In genomic region chr11:72763823-72764222, GRCh38 we compare ENCODE assay signal across 18 cellular contexts. TPM values are rescaled to one million over a fixed set of nuclear protein-coding genes. Genes with fewer than 3 reads are reported as not detected.
DNase-seq lines count a peak whose midpoint lies in the region; ATAC-seq, FAIRE-seq and TF ChIP-seq lines count a peak whose summit lies in the region.
"Had no signal": no experiment of that assay in that cellular context is flagged by ENCODE, and none has a peak within 500 bp of the region (broad histone marks: within the 10 kb centered on the region; RNA-seq: fewer than 3 reads in every experiment).

No MANE protein-coding gene starts in this region.

- peaks cover 20% of the 10 kb centered on the region for H3K4me1 Mint-ChIP-seq in activated T-cell treated with anti-CD3 and anti-CD28 coated beads, Interleukin-2, amount 50 U/mL, for 4 hours (ENCODE audit: low read depth)

- POLR2A ChIA-PET in H1 (lab: Charles Lee; ENCODE audit: partially characterized antibody), result interaction anchor here (1.5 to 2.6 kb wide), 2 partner anchors 12 to 23 kb away, joined by 5 to 10 read pairs; no protein-coding TSS in a partner anchor

- intact Hi-C loops in spleen (cut with DNase I; ENCODE audit: low total_unique reads), result no loop called here

- H3K4me1 ChIP-seq in BLaER1, result peaks cover 46% of the 10 kb centered on the region
- H3K4me1 ChIP-seq in OCI-LY3 (ENCODE audit: low read length), result peaks cover 21% of the 10 kb centered on the region
- H3K4me1 ChIP-seq in H1 (replicated peaks in 1 of 4; ENCODE audit: control insufficient read depth in 3 of 4, insufficient read depth in 4 of 4, low read length in 3 of 4), result peaks cover 0 to 25% (median 16%) of the 10 kb centered on the region in 4 experiments; a peak in 6 of 7 replicates
- H3K4me1 ChIP-seq in smooth muscle cell (ENCODE audit: low read depth), result no peaks in the 10 kb centered on the region
- H3K4me1 ChIP-seq in spleen, result peaks cover 10 to 36% (median 19%) of the 10 kb centered on the region in 6 donors

- H3K79me1 ChIP-seq in H1 (ENCODE audit: low read depth, low read length), result peaks cover 3% of the 10 kb centered on the region

- no peak overlapping the region for H2BK5ac ChIP-seq in H1 (ENCODE audit: low read depth, low read length)

- 92% methylated on average over 4 of the region's 4 CpGs; no CpG with 5 or more reads in 1 of the 2 experiments for WGBS in H1 (ENCODE audit: extremely low coverage in 1 of 2, insufficient coverage in 1 of 2, insufficient read length in 1 of 2, insufficient replicate concordance in 2 of 2, low coverage in 1 of 2, low lambda C conversion rate in 2 of 2, missing lambda C conversion rate in 1 of 2), 2 experiments
- WGBS in smooth muscle cell (ENCODE audit: low lambda C conversion rate), result 94% methylated on average over 4 of the region's 4 CpGs
- 88 to 94% (median 92%) methylated on average over 4 of the region's 4 CpGs for WGBS in spleen, 5 donors

- no peak overlapping the region for H2AK5ac ChIP-seq in H1 (ENCODE audit: low read depth, low read length)

- no peak overlapping the region for H3K18ac ChIP-seq in H1 (ENCODE audit: extremely low read depth, low read length)

- no peaks in the 10 kb centered on the region for H3K9me3 Mint-ChIP-seq in activated T-cell treated with anti-CD3 and anti-CD28 coated beads, Interleukin-2, amount 50 U/mL, for 4 hours
- H3K9me3 Mint-ChIP-seq: CD4-positive, alpha-beta T cell had no signal

- H3K27ac ChIP-seq in BLaER1 (peak overlapping the region; percentile 49), OCI-LY3 (ENCODE audit: low read length) (no peak overlapping the region), H1 (ENCODE audit: low read depth, low read length) (no peak overlapping the region), smooth muscle cell (ENCODE audit: low read depth) (peak overlapping the region; percentile 0), spleen (no peak overlapping the region)
- H3K27ac ChIP-seq: HL-60 had no signal

- H2AFZ ChIP-seq in OCI-LY3 (ENCODE audit: low read depth, low read length) (no peak overlapping the region), H1 (ENCODE audit: low read length) (no peak overlapping the region), smooth muscle cell (ENCODE audit: low read depth) (no peak overlapping the region)

- TF ChIP-seq RAD21 in H1 (IDR thresholded peaks at IDR 0.05 in 1 of 2, conservative IDR thresholded peaks at IDR 0.05 in 1 of 2; ENCODE audit: low read depth in 2 of 2, low read length in 2 of 2), result no peak

- H3K27me3 Mint-ChIP-seq in activated T-cell treated with anti-CD3 and anti-CD28 coated beads, Interleukin-2, amount 50 U/mL, for 4 hours (ENCODE audit: low read depth), result no peaks in the 10 kb centered on the region
- H3K27me3 Mint-ChIP-seq: B cell; CD4-positive, alpha-beta T cell had no signal

- H2BK12ac ChIP-seq in H1 (ENCODE audit: low read depth, low read length), result no peak overlapping the region

- no peak overlapping the region for H3K23ac ChIP-seq in H1 (ENCODE audit: insufficient read length)

- H3K27me3 ChIP-seq in BLaER1 (no peaks in the 10 kb centered on the region), OCI-LY3 (ENCODE audit: low read depth, low read length) (no peaks in the 10 kb centered on the region), H1 (replicated peaks in 1 of 4; ENCODE audit: control insufficient read depth in 3 of 4, extremely low read depth in 1 of 4, insufficient read depth in 3 of 4, low read length in 3 of 4) (no peaks in the 10 kb centered on the region), smooth muscle cell (ENCODE audit: low read depth) (no peaks in the 10 kb centered on the region), spleen (replicated peaks in 1 of 7) (no peaks in the 10 kb centered on the region)

- no peak for TF ChIP-seq EP300 in H1 (IDR thresholded peaks at IDR 0.05; ENCODE audit: borderline replicate concordance in 1 of 2, low read depth in 2 of 2, low read length in 2 of 2)

- H4K20me1 ChIP-seq in BLaER1 (no peaks in the 10 kb centered on the region; the same call in 1 of the 2 replicates), OCI-LY3 (ENCODE audit: insufficient read depth, low read length) (no peaks in the 10 kb centered on the region), H1 (replicated peaks in 1 of 2; ENCODE audit: control insufficient read depth in 1 of 2, insufficient read depth in 2 of 2, low read length in 2 of 2) (no peaks in the 10 kb centered on the region), smooth muscle cell (ENCODE audit: low read depth) (peaks cover 25% of the 10 kb centered on the region)

- CTCF ChIA-PET in H1 (lab: Charles Lee; ENCODE audit: partially characterized antibody), result interaction anchor here (1.1 to 3.1 kb wide), 5 partner anchors 10 to 422 kb away, joined by 3 to 21 read pairs (median 10); partner anchors contain the start of gene STARD10

- peak overlapping the region; percentile 48; the same call in 1 of the 2 replicates for H2BK20ac ChIP-seq in H1 (ENCODE audit: low read length)

- no peak overlapping the region for H2BK15ac ChIP-seq in H1 (ENCODE audit: low read length)

- H3K79me2 ChIP-seq in OCI-LY3 (ENCODE audit: low read length), result no peaks in the 10 kb centered on the region
- H3K79me2 ChIP-seq in H1 (ENCODE audit: control insufficient read depth in 1 of 2, insufficient read depth in 2 of 2, low read length in 2 of 2), result no peaks in the 10 kb centered on the region
- H3K79me2 ChIP-seq in smooth muscle cell (ENCODE audit: low read depth), result peaks cover 12% of the 10 kb centered on the region

- no peak for FAIRE-seq in H1 (lab: Jason Lieb, UNC)

- no peak for DNase-seq in H1 (ENCODE audit: low read depth in 1 of 2, low spot score in 2 of 2)
- DNase-seq in smooth muscle cell (lab: John Stamatoyannopoulos, UW; ENCODE audit: unreplicated experiment), result no peak
- DNase-seq in spleen, result no peak
- DNase-seq in activated T-cell treated with anti-CD3 and anti-CD28 coated beads, Interleukin-2, amount 50 U/mL, for 48 hours, result no peak
- no peak for DNase-seq in activated T-cell treated with anti-CD3 and anti-CD28 coated beads, Interleukin-2, amount 50 U/mL, for 4 hours
- DNase-seq: 8988T; CD4-positive, alpha-beta T cell; HFFc6; NCI-H2227 treated with DMSO at 0.1 percent for 48 hours; PC-3; RPMI8226; SIG-M5 had no signal

- no peak overlapping the region for H2BK120ac ChIP-seq in H1 (replicated peaks; ENCODE audit: low read depth, low read length)

- ATAC-seq in HG02678 (IDR thresholded peaks at IDR 0.05; ENCODE audit: unreplicated experiment), result no peak
- ATAC-seq in activated T-cell treated with anti-CD3 and anti-CD28 coated beads, Interleukin-2, amount 50 U/mL, for 4 hours, result no peak
- ATAC-seq: PC-3 had no signal

- H3K14ac ChIP-seq in H1 (ENCODE audit: insufficient read length), result no peak overlapping the region

- H3K4me2 ChIP-seq in BLaER1, result peak overlapping the region; percentile 76
- H3K4me2 ChIP-seq in OCI-LY3 (ENCODE audit: low read length), result peak overlapping the region; percentile 64; the same call in 1 of the 2 replicates
- H3K4me2 ChIP-seq in H1 (ENCODE audit: insufficient read depth in 1 of 2, low read depth in 2 of 2, low read length in 2 of 2), result no peak overlapping the region
- H3K4me2 ChIP-seq in smooth muscle cell, result no peak overlapping the region

- H3K4me3 ChIP-seq in BLaER1 (no peak overlapping the region), OCI-LY3 (ENCODE audit: low read length) (no peak overlapping the region), H1 (ENCODE audit: extremely low read depth in 1 of 4, insufficient read depth in 2 of 4, low read depth in 3 of 4, low read length in 4 of 4) (no peak overlapping the region), smooth muscle cell (no peak overlapping the region), spleen (no peak overlapping the region)

- no peak overlapping the region for H3K4me3 Mint-ChIP-seq in activated T-cell treated with anti-CD3 and anti-CD28 coated beads, Interleukin-2, amount 50 U/mL, for 4 hours
- H3K4me3 Mint-ChIP-seq: B cell; CD4-positive, alpha-beta T cell; HFFc6 had no signal

- H3K36me3 ChIP-seq in BLaER1 (no peaks in the 10 kb centered on the region), OCI-LY3 (replicated peaks; ENCODE audit: low read depth, low read length) (no peaks in the 10 kb centered on the region), H1 (ENCODE audit: control insufficient read depth in 2 of 4, insufficient read depth in 4 of 4, low read length in 3 of 4) (no peaks in the 10 kb centered on the region), smooth muscle cell (ENCODE audit: low read depth) (no peaks in the 10 kb centered on the region), spleen (peaks cover 0 to 4% (median 0%) of the 10 kb centered on the region in 6 donors)

- no peak overlapping the region for H4K5ac ChIP-seq in H1 (ENCODE audit: insufficient read length, low read depth, low read length)

- no peak for TF ChIP-seq POLR2A in H1 (IDR thresholded peaks at IDR 0.05; ENCODE audit: control extremely low read depth in 1 of 2, low read depth in 2 of 2, low read length in 2 of 2)
- TF ChIP-seq POLR2A in spleen (IDR thresholded peaks at IDR 0.05), result no peak

- H4K8ac ChIP-seq in H1 (ENCODE audit: extremely low read depth, insufficient read depth, low read length), result no peak overlapping the region

- H3K9ac ChIP-seq in BLaER1, result peak overlapping the region; percentile 7; the same call in 1 of the 2 replicates
- no peak overlapping the region for H3K9ac ChIP-seq in OCI-LY3 (ENCODE audit: low read length)
- H3K9ac ChIP-seq in H1 (replicated peaks in 1 of 4; ENCODE audit: extremely low read depth in 1 of 4, low read depth in 3 of 4, low read length in 3 of 4), result peak overlapping the region in 1 of 4 experiments; percentile 30; a peak in 1 of 7 replicates
- no peak overlapping the region for H3K9ac ChIP-seq in smooth muscle cell (ENCODE audit: low read depth)

- no peaks in the 10 kb centered on the region for H3F3A ChIP-seq in smooth muscle cell (ENCODE audit: low read depth)

- H3K23me2 ChIP-seq in H1 (ENCODE audit: low read depth, low read length), result no peaks in the 10 kb centered on the region

- no peak overlapping the region for H3K4ac ChIP-seq in H1 (replicated peaks; ENCODE audit: insufficient read length, low read depth, low read length)

- peaks cover 1% of the 10 kb centered on the region for H3K36me3 Mint-ChIP-seq in activated T-cell treated with anti-CD3 and anti-CD28 coated beads, Interleukin-2, amount 50 U/mL, for 4 hours (ENCODE audit: insufficient read depth)

- no peak overlapping the region for H4K91ac ChIP-seq in H1 (replicated peaks; ENCODE audit: insufficient read length, low read length)

- H3K56ac ChIP-seq in H1 (replicated peaks; ENCODE audit: insufficient read length, low read depth, low read length), result no peak overlapping the region

- TF ChIP-seq CTCF in OCI-LY3 (IDR thresholded peaks at IDR 0.05; ENCODE audit: low read depth, low read length) (no peak), H1 (IDR thresholded peaks at IDR 0.05; ENCODE audit: control extremely low read depth in 1 of 3, insufficient read depth in 1 of 3, low read depth in 1 of 3, low read length in 3 of 3) (no peak), smooth muscle cell (IDR thresholded peaks at IDR 0.05; ENCODE audit: borderline replicate concordance, insufficient read depth, poor library complexity, severe bottlenecking) (no peak), spleen (IDR thresholded peaks at IDR 0.05 in 8 of 11, conservative IDR thresholded peaks at IDR 0.05 in 3 of 11) (no peak)

- H3K9me3 ChIP-seq in BLaER1, result no peaks in the 10 kb centered on the region
- no peaks in the 10 kb centered on the region for H3K9me3 ChIP-seq in OCI-LY3 (ENCODE audit: insufficient read depth, low read length)
- no peaks in the 10 kb centered on the region for H3K9me3 ChIP-seq in H1 (ENCODE audit: insufficient read depth in 2 of 2, low read depth in 1 of 2, low read length in 1 of 2)
- no peaks in the 10 kb centered on the region for H3K9me3 ChIP-seq in smooth muscle cell (replicated peaks; ENCODE audit: low read depth)
- H3K9me3 ChIP-seq in spleen, result no peaks in the 10 kb centered on the region
- H3K9me3 ChIP-seq: Caco-2 had no signal

RNA-seq across cellular contexts. Expression of gene ARAP1, which starts 11.6 kb away (rescaled TPM):
- 59.5 and 61.6 TPM in 2 replicates for total RNA-seq in H1 (2021; fragmentation: NEBNext Ultra II Directional; extraction: Animal tissue kit (Norgen Biotek cat#: 25700))
- polyA plus RNA-seq in H1 (2011; rRNA removed) (25.7 and 39.9 TPM in 2 replicates), smooth muscle cell (45.6 and 54.2 TPM in 2 replicates), spleen (100 to 1,000 TPM in 2 of 3 donors, 10 to 100 TPM in 1; 76.7 to 176 (median 127) TPM)
- polyA plus RNA-seq in H1 (2011; cell fraction: cytosol; rRNA removed), result 34.5 TPM
- 123 TPM for polyA plus RNA-seq in H1 (2011; cell fraction: nucleus; rRNA removed)
- polyA plus RNA-seq in H1 (2012, experiment 1 of 2), result 39.5 to 54.2 TPM (median 51.4 TPM) in 4 replicates
- 53.3 TPM for polyA plus RNA-seq in H1 (2012, experiment 2 of 2)
- polyA plus RNA-seq in H1 (2013, experiment 1 of 2), result 28.7 TPM
- 25.5 TPM for polyA plus RNA-seq in H1 (2013, experiment 2 of 2)
- 39.5 and 45.8 TPM in 2 replicates for polyA minus RNA-seq in H1 (2011; rRNA and poly(A)+ RNA removed)
- 52.5 TPM for polyA minus RNA-seq in H1 (2011; cell fraction: cytosol; rRNA and poly(A)+ RNA removed)
- 66.4 TPM for polyA minus RNA-seq in H1 (2011; cell fraction: nucleus; rRNA and poly(A)+ RNA removed)
- total RNA-seq in smooth muscle cell (45.2 and 65.3 TPM in 2 replicates), spleen (100 to 1,000 TPM; 248 to 365 (median 278) TPM)
- 10 to 100 TPM; 52.3 to 58.1 (median 52.8) TPM for total RNA-seq in activated T-cell treated with anti-CD3 and anti-CD28 coated beads, Interleukin-2, amount 50 U/mL, for 4 hours

RNA-seq across cellular contexts. Expression of gene STARD10, which starts 30.0 kb away (rescaled TPM):
- total RNA-seq in H1 (2021; fragmentation: NEBNext Ultra II Directional; extraction: Animal tissue kit (Norgen Biotek cat#: 25700)), result 23.7 and 25.3 TPM in 2 replicates
- 35.7 and 57.1 TPM in 2 replicates for polyA plus RNA-seq in H1 (2011; rRNA removed)
- polyA plus RNA-seq in H1 (2011; cell fraction: cytosol; rRNA removed), result 41.5 TPM
- 74.6 TPM for polyA plus RNA-seq in H1 (2011; cell fraction: nucleus; rRNA removed)
- 26.5 to 39.2 TPM (median 33.0 TPM) in 4 replicates for polyA plus RNA-seq in H1 (2012, experiment 1 of 2)
- 26.5 TPM for polyA plus RNA-seq in H1 (2012, experiment 2 of 2)
- polyA plus RNA-seq in H1 (2013, experiment 1 of 2), result 16.4 TPM
- polyA plus RNA-seq in H1 (2013, experiment 2 of 2), result 14.7 TPM
- 31.9 and 36.2 TPM in 2 replicates for polyA minus RNA-seq in H1 (2011; rRNA and poly(A)+ RNA removed)
- 19.2 TPM for polyA minus RNA-seq in H1 (2011; cell fraction: cytosol; rRNA and poly(A)+ RNA removed)
- polyA minus RNA-seq in H1 (2011; cell fraction: nucleus; rRNA and poly(A)+ RNA removed), result 19.1 TPM
- total RNA-seq in smooth muscle cell, result 87.7 and 113 TPM in 2 replicates
- polyA plus RNA-seq in smooth muscle cell, result 130 and 249 TPM in 2 replicates
- total RNA-seq in spleen, result 10 to 100 TPM; 19.7 to 35.1 (median 27.9) TPM
- polyA plus RNA-seq in spleen, result 10 to 100 TPM; 23.7 to 46.7 (median 31.9) TPM
- total RNA-seq in activated T-cell treated with anti-CD3 and anti-CD28 coated beads, Interleukin-2, amount 50 U/mL, for 4 hours, result 10 to 100 TPM in 2 of 3 donors, 1 to 10 TPM in 1; 9.4 to 13.8 (median 13.0) TPM

RNA-seq across cellular contexts. Expression of gene ATG16L2, which starts 50.4 kb away (rescaled TPM):
- 11.0 and 11.7 TPM in 2 replicates for total RNA-seq in H1 (2021; fragmentation: NEBNext Ultra II Directional; extraction: Animal tissue kit (Norgen Biotek cat#: 25700))
- polyA plus RNA-seq in H1 (2011; rRNA removed) (18.5 and 23.4 TPM in 2 replicates), smooth muscle cell (7.4 and 16.1 TPM in 2 replicates), spleen (100 to 1,000 TPM in 2 of 3 donors, 10 to 100 TPM in 1; 96.9 to 343 (median 341) TPM)
- polyA plus RNA-seq in H1 (2011; cell fraction: cytosol; rRNA removed), result 26.6 TPM
- polyA plus RNA-seq in H1 (2011; cell fraction: nucleus; rRNA removed), result 154 TPM
- polyA plus RNA-seq in H1 (2012, experiment 1 of 2), result 11.4 to 21.9 TPM (median 16.3 TPM) in 4 replicates
- polyA plus RNA-seq in H1 (2012, experiment 2 of 2), result 6.5 TPM
- 7.1 TPM for polyA plus RNA-seq in H1 (2013, experiment 1 of 2)
- polyA plus RNA-seq in H1 (2013, experiment 2 of 2), result 6.3 TPM
- 15.4 and 15.5 TPM in 2 replicates for polyA minus RNA-seq in H1 (2011; rRNA and poly(A)+ RNA removed)
- polyA minus RNA-seq in H1 (2011; cell fraction: cytosol; rRNA and poly(A)+ RNA removed), result 7.7 TPM
- 34.3 TPM for polyA minus RNA-seq in H1 (2011; cell fraction: nucleus; rRNA and poly(A)+ RNA removed)
- total RNA-seq in smooth muscle cell (3.1 and 9.3 TPM in 2 replicates), spleen (100 to 1,000 TPM; 212 to 368 (median 234) TPM)
- total RNA-seq in activated T-cell treated with anti-CD3 and anti-CD28 coated beads, Interleukin-2, amount 50 U/mL, for 4 hours, result 10 to 100 TPM; 23.8 to 28.9 (median 26.0) TPM

Comparison
In these comparisons a context has a peak if more than half of its experiments do, and no peak if none do; other contexts are left out.
1. H3K27ac ChIP-seq: peak in BLaER1 (single experiment) and smooth muscle cell (single experiment); none in OCI-LY3 (single experiment), H1 (single experiment) and spleen (0 of 8).
2. H3K4me2 ChIP-seq: peak in BLaER1 (single experiment) and OCI-LY3 (single experiment); none in H1 (0 of 2) and smooth muscle cell (single experiment).
3. RNA of gene ATG16L2, which starts 50.4 kb away (total RNA-seq): 212 to 368 TPM in spleen; 23.8 to 28.9 TPM in activated T-cell treated with anti-CD3 and anti-CD28 coated beads, Interleukin-2, amount 50 U/mL, for 4 hours, 11.0 to 11.7 TPM in H1 and 3.1 to 9.3 TPM in smooth muscle cell; every median in the first group is over 4 times any median in the second.